ENCODE assay signal across 8 cellular contexts in the genomic region with DNA sequence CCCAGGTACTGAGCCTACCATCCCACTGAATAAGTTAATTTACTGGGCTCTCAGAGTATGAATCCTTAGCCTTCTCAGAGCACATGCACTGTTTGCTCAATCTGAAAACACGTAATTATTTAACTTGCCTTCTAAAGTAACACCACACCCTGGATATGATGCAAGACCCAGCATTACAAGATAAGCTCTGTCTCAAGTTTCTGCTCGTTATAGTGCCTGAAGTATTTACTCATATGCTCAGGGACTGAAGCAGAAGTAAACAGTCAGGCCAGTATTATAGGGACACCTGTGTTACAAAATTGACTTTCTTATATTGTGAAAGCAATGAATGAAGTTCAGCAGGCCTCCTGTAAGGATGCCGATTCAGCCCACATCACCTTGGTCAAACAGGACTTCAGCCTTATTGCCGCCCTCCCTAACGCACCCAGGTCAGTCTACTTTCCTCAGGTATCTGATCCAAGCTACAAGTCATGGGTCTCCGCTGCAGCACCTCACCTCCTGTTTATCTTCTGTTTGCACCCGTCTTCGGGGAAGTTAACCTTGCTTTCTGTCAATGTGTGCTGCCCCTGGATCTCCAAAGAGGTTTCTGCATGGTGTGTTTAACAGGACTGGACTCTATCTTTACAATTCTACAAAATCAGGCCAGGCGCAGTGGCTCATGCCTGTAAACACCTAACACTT. TPM values are rescaled to one million over a fixed set of nuclear protein-coding genes. Genes with fewer than 3 reads are reported as not detected.
A peak's percentile ranks its signal among the peaks of the same experiment; 100 is the strongest.
DNase-seq lines count a peak whose midpoint lies in the region; ATAC-seq, FAIRE-seq and TF ChIP-seq lines count a peak whose summit lies in the region.

No MANE protein-coding gene starts in this region.

- ATAC-seq in natural killer cell: peak in 2 of 3 donors; percentile 24 to 78

- no peaks in the 10 kb centered on the region for H4K20me1 ChIP-seq in astrocyte (ENCODE audit: insufficient read depth, low read length)

- H3K4me3 Mint-ChIP-seq in astrocyte (ENCODE audit: unreplicated experiment): no peak overlapping the region
- H3K4me3 Mint-ChIP-seq in natural killer cell: no peak overlapping the region

- no peak overlapping the region for H3K9ac ChIP-seq in astrocyte (ENCODE audit: low read length)

- no peak overlapping the region for H3K27ac ChIP-seq in astrocyte (ENCODE audit: low read depth, low read length)

- peaks cover 2% of the 10 kb centered on the region for H3K27me3 Mint-ChIP-seq in astrocyte (ENCODE audit: low read depth, unreplicated experiment)
- H3K27me3 Mint-ChIP-seq in natural killer cell (ENCODE audit: low read depth in 2 of 2): no peaks in the 10 kb centered on the region

- FAIRE-seq in astrocyte (lab: Jason Lieb, UNC): no peak

- H3K9me3 ChIP-seq in astrocyte (ENCODE audit: insufficient read depth, low read depth, low read length) (no peaks in the 10 kb centered on the region), MG63 (no peaks in the 10 kb centered on the region)

- TF ChIP-seq CTCF in astrocyte (IDR thresholded peaks at IDR 0.05; ENCODE audit: insufficient read depth, low read depth, low read length) (no peak), natural killer cell (IDR thresholded peaks at IDR 0.05) (no peak)

- H3K36me3 Mint-ChIP-seq in astrocyte (ENCODE audit: low read depth, unreplicated experiment) (no peaks in the 10 kb centered on the region), natural killer cell (no peaks in the 10 kb centered on the region)

- no peaks in the 10 kb centered on the region for H3K4me1 ChIP-seq in astrocyte (ENCODE audit: insufficient read depth, low read length)

- no peak overlapping the region for H3K4me2 ChIP-seq in astrocyte (ENCODE audit: low read length)

- H3K36me3 ChIP-seq in astrocyte (ENCODE audit: insufficient read depth, low read length) (no peaks in the 10 kb centered on the region), MG63 (no peaks in the 10 kb centered on the region)

- intact Hi-C loops in natural killer cell (cut with micrococcal nuclease): no loop called here

- DNase-seq in DMS153 (lab: John Stamatoyannopoulos, UW): peak; percentile 55
- peak; percentile 91 for DNase-seq in NCI-H2029 (lab: John Stamatoyannopoulos, UW)
- DNase-seq in astrocyte (ENCODE audit: low read depth): peak; percentile 63
- no peak for DNase-seq in natural killer cell
- DNase-seq in NCI-H128 (lab: John Stamatoyannopoulos, UW; ENCODE audit: unreplicated experiment): no peak
- DNase-seq in C1 segment of cervical spinal cord (lab: John Stamatoyannopoulos, UW): no peak
- DNase-seq in MG63: no peak
- DNase-seq in amygdala (lab: John Stamatoyannopoulos, UW): no peak

- H3K4me1 Mint-ChIP-seq in astrocyte (ENCODE audit: low read depth, unreplicated experiment) (no peaks in the 10 kb centered on the region), natural killer cell (peaks cover 0 to 11% of the 10 kb centered on the region in 2 donors)

- H3K79me2 ChIP-seq in astrocyte (ENCODE audit: insufficient read depth, low read length): no peaks in the 10 kb centered on the region

- no peak overlapping the region for H3K27ac Mint-ChIP-seq in astrocyte (ENCODE audit: unreplicated experiment)
- no peak overlapping the region for H3K27ac Mint-ChIP-seq in natural killer cell

- peaks cover 2% of the 10 kb centered on the region for H3K9me3 Mint-ChIP-seq in astrocyte (ENCODE audit: unreplicated experiment)
- H3K9me3 Mint-ChIP-seq in natural killer cell: no peaks in the 10 kb centered on the region

- no peaks in the 10 kb centered on the region for H3K27me3 ChIP-seq in astrocyte (ENCODE audit: insufficient read depth, low read length)
- H3K27me3 ChIP-seq in MG63: no peaks in the 10 kb centered on the region

- no peak overlapping the region for H2AFZ ChIP-seq in astrocyte (ENCODE audit: low read depth, low read length)

- H3K4me3 ChIP-seq in astrocyte (ENCODE audit: insufficient read depth, low read depth, low read length): no peak overlapping the region
- no peak overlapping the region for H3K4me3 ChIP-seq in MG63

RNA-seq across cellular contexts. Expression of a gene that starts 42.9 kb away (rescaled TPM):
- 35.9 and 40.8 TPM in 2 replicates for total RNA-seq in astrocyte
- 100 to 1,000 TPM; 109 to 114 (median 112) TPM for total RNA-seq in natural killer cell
- 1.9 and 4.1 TPM in 2 replicates for total RNA-seq in MG63 (2014; rRNA removed; shearing (Covaris generic); ENCODE audit: low replicate concordance)

Comparison
In these comparisons a context has a peak if more than half of its experiments do, and no peak if none do; other contexts are left out.
1. DNase-seq: peak in DMS153 (single experiment), NCI-H2029 (single experiment) and astrocyte (single experiment); none in natural killer cell (single experiment), NCI-H128 (single experiment), C1 segment of cervical spinal cord (0 of 14), MG63 (single experiment) and amygdala (0 of 56).